28 cellular contexts compared by ENCODE assay signal in genomic region chr1:41162441-41162840, GRCh38.
"Had no signal": no experiment of that assay in that cellular context is flagged by ENCODE, and none has a peak within 500 bp of the region (broad histone marks: within the 10 kb centered on the region; RNA-seq: fewer than 3 reads in every experiment).

No MANE protein-coding gene starts in this region.

- H3K4me3 ChIP-seq: left ventricle myocardium inferior, lung, neural progenitor cell, ovary, sigmoid colon, spleen, stomach, testis, thyroid gland, transverse colon, upper lobe of right lung, uterus had no signal

- H3K36me3 ChIP-seq: neural progenitor cell, ovary, thyroid gland, transverse colon, uterus had no signal

- H3K27ac ChIP-seq: left ventricle myocardium inferior, neural progenitor cell, ovary, sigmoid colon, spleen, stomach, testis, thyroid gland, transverse colon, upper lobe of right lung, uterus had no signal

- H2AFZ ChIP-seq: neural progenitor cell had no signal

- DNase-seq: hypothalamus; immature natural killer cell; left ventricle myocardium inferior; mesendoderm; naive B cell; natural killer cell; nephron progenitor cell; ovary; retina; sigmoid colon; small intestine; spleen; stimulated activated CD4-positive, alpha-beta T cell treated with anti-CD3 and anti-CD28 coated beads, Interleukin-4, amount 100 ng/mL, for 4 hours; stimulated activated CD8-positive, alpha-beta memory T cell treated with anti-CD3 and anti-CD28 coated beads, Interleukin-4, amount 100 ng/mL, for 48 hours; stimulated activated naive B cell treated with anti-CD40 and anti-IgM and Interleukin-4, amounts not matched to agents 10 μg/mL and 1 μg/mL and 100 μg/mL, for 72 hours; stimulated activated naive CD8-positive, alpha-beta T cell treated with anti-CD3 and anti-CD28 coated beads, Interleukin-15, Interleukin-2, amounts not matched to agents 100 U/mL and 50 U/mL, for 24 hours; stomach; testis; thyroid gland; transverse colon; upper lobe of right lung; uterus had no signal

- H3K9me3 ChIP-seq: ovary, sigmoid colon, testis, thyroid gland, upper lobe of right lung, uterus had no signal

- H3K27ac Mint-ChIP-seq: immature natural killer cell; mesothelial cell of epicardium; naive B cell; natural killer cell; nephron progenitor cell; neural progenitor cell; progenitor cell of endocrine pancreas; stimulated activated naive B cell treated with anti-CD40 and anti-IgM and Interleukin-4, amounts not matched to agents 10 μg/mL and 1 μg/mL and 100 μg/mL, for 72 hours had no signal

- H3K9ac ChIP-seq: neural progenitor cell had no signal

- H3K27me3 Mint-ChIP-seq: naive B cell; progenitor cell of endocrine pancreas; stimulated activated naive B cell treated with anti-CD40 and anti-IgM and Interleukin-4, amounts not matched to agents 10 μg/mL and 1 μg/mL and 100 μg/mL, for 72 hours had no signal

- FAIRE-seq: islet of Langerhans, kidney, small intestine had no signal

- ATAC-seq: natural killer cell; stimulated activated naive B cell treated with anti-CD40 and anti-IgM and Interleukin-4, amounts not matched to agents 10 μg/mL and 1 μg/mL and 100 μg/mL, for 72 hours; stimulated activated naive CD8-positive, alpha-beta T cell treated with anti-CD3 and anti-CD28 coated beads, Interleukin-15, Interleukin-2, amounts not matched to agents 100 U/mL and 50 U/mL, for 24 hours; upper lobe of right lung had no signal

- H3K27me3 ChIP-seq: neural progenitor cell, ovary, sigmoid colon, spleen, stomach, testis, thyroid gland, transverse colon, upper lobe of right lung, uterus had no signal

- H3K4me3 Mint-ChIP-seq: immature natural killer cell; mesothelial cell of epicardium; naive B cell; natural killer cell; nephron progenitor cell; neural progenitor cell; stimulated activated naive B cell treated with anti-CD40 and anti-IgM and Interleukin-4, amounts not matched to agents 10 μg/mL and 1 μg/mL and 100 μg/mL, for 72 hours had no signal

- H3K4me2 ChIP-seq: neural progenitor cell had no signal

- H3K4me1 Mint-ChIP-seq: immature natural killer cell; naive B cell; nephron progenitor cell; neural progenitor cell; stimulated activated naive B cell treated with anti-CD40 and anti-IgM and Interleukin-4, amounts not matched to agents 10 μg/mL and 1 μg/mL and 100 μg/mL, for 72 hours had no signal

- H3K9me3 Mint-ChIP-seq: natural killer cell had no signal

- H3K4me1 ChIP-seq: sigmoid colon, spleen, stomach, testis, thyroid gland, upper lobe of right lung, uterus had no signal
